In genomic region chr14:21527320-21527679, GRCh38 we compare ENCODE assay signal across 15 cellular contexts. TPM values are rescaled to one million over a fixed set of nuclear protein-coding genes. Genes with fewer than 3 reads are reported as not detected.
DNase-seq lines count a peak whose midpoint lies in the region; ATAC-seq and TF ChIP-seq lines count a peak whose summit lies in the region.
"Had no signal": no experiment of that assay in that cellular context is flagged by ENCODE, and none has a peak within 500 bp of the region (broad histone marks: within the 10 kb centered on the region; RNA-seq: fewer than 3 reads in every experiment).

No MANE protein-coding gene starts in this region.

- no peak overlapping the region for H3K27ac ChIP-seq in Karpas-422 (ENCODE audit: low read length)
- no peak overlapping the region for H3K27ac ChIP-seq in transverse colon
- H3K27ac ChIP-seq: brain microvascular endothelial cell had no signal

- no peaks in the 10 kb centered on the region for H3K9me3 Mint-ChIP-seq in T-helper 1 cell treated with Interleukin-12 subunit alpha and Interleukin-12 subunit beta and Interleukin-4 antibody, amounts not matched to agents 30 μg/mL and 1 μg/mL, for 36 hours
- no peaks in the 10 kb centered on the region for H3K9me3 Mint-ChIP-seq in central memory CD8-positive, alpha-beta T cell
- no peaks in the 10 kb centered on the region for H3K9me3 Mint-ChIP-seq in neural crest cell

- H3K4me3 ChIP-seq in Karpas-422 (ENCODE audit: low read length) (0 out of 2 replicates have a peak overlapping the region, but pooled peaks have one; percentile 26), transverse colon (no peak overlapping the region)

- no peak for TF ChIP-seq EP300 in transverse colon (IDR thresholded peaks at IDR 0.05; ENCODE audit: low read depth)

- no peaks in the 10 kb centered on the region for H3K9me2 ChIP-seq in Karpas-422 (replicated peaks; ENCODE audit: insufficient read depth, low read length)

- no peaks in the 10 kb centered on the region for H3K9me3 ChIP-seq in Karpas-422 (ENCODE audit: low read length)
- H3K9me3 ChIP-seq in transverse colon, result no peaks in the 10 kb centered on the region
- H3K9me3 ChIP-seq: SJCRH30 had no signal

- peaks cover 9% of the 10 kb centered on the region for H3K4me1 Mint-ChIP-seq in T-helper 1 cell treated with Interleukin-12 subunit alpha and Interleukin-12 subunit beta and Interleukin-4 antibody, amounts not matched to agents 30 μg/mL and 1 μg/mL, for 36 hours (ENCODE audit: low read depth)
- H3K4me1 Mint-ChIP-seq in central memory CD8-positive, alpha-beta T cell, result peaks cover 18% of the 10 kb centered on the region
- H3K4me1 Mint-ChIP-seq in neural crest cell, result peaks cover 63% of the 10 kb centered on the region

- 50 to 57% methylated on average over 1 of the region's 1 CpG for WGBS in transverse colon (ENCODE audit: low coverage in 1 of 2), 2 donors

- peak overlapping the region; percentile 87 for H3K4me3 Mint-ChIP-seq in T-helper 1 cell treated with Interleukin-12 subunit alpha and Interleukin-12 subunit beta and Interleukin-4 antibody, amounts not matched to agents 30 μg/mL and 1 μg/mL, for 36 hours
- H3K4me3 Mint-ChIP-seq in central memory CD8-positive, alpha-beta T cell, result peak overlapping the region; percentile 79
- H3K4me3 Mint-ChIP-seq in neural crest cell, result peak overlapping the region; percentile 93

- H3K79me2 ChIP-seq in Karpas-422 (ENCODE audit: low read length), result no peaks in the 10 kb centered on the region

- H3K27me3 Mint-ChIP-seq in T-helper 1 cell treated with Interleukin-12 subunit alpha and Interleukin-12 subunit beta and Interleukin-4 antibody, amounts not matched to agents 30 μg/mL and 1 μg/mL, for 36 hours (ENCODE audit: low read depth), result no peaks in the 10 kb centered on the region
- peaks cover 7% of the 10 kb centered on the region for H3K27me3 Mint-ChIP-seq in central memory CD8-positive, alpha-beta T cell
- H3K27me3 Mint-ChIP-seq in neural crest cell (ENCODE audit: low read depth), result no peaks in the 10 kb centered on the region

- H2AFZ ChIP-seq in Karpas-422 (ENCODE audit: low read length), result no peak overlapping the region

- no peaks in the 10 kb centered on the region for H3K36me3 ChIP-seq in Karpas-422 (ENCODE audit: insufficient read depth, low read length)
- H3K36me3 ChIP-seq in transverse colon, result no peaks in the 10 kb centered on the region
- H3K36me3 ChIP-seq: brain microvascular endothelial cell, SJCRH30 had no signal

- intact Hi-C loops in transverse colon (cut with DNase I; ENCODE audit: low total_unique reads), result no loop called here

- no peak overlapping the region for H3K27ac Mint-ChIP-seq in T-helper 1 cell treated with Interleukin-12 subunit alpha and Interleukin-12 subunit beta and Interleukin-4 antibody, amounts not matched to agents 30 μg/mL and 1 μg/mL, for 36 hours
- H3K27ac Mint-ChIP-seq in central memory CD8-positive, alpha-beta T cell (ENCODE audit: low read depth), result peak overlapping the region; percentile 77
- H3K27ac Mint-ChIP-seq in neural crest cell (ENCODE audit: unreplicated experiment), result peak overlapping the region; percentile 66

- TF ChIP-seq CTCF in neural crest cell (conservative IDR thresholded peaks at IDR 0.05) (no peak), transverse colon (IDR thresholded peaks at IDR 0.05) (no peak)

- H3K36me3 Mint-ChIP-seq in T-helper 1 cell treated with Interleukin-12 subunit alpha and Interleukin-12 subunit beta and Interleukin-4 antibody, amounts not matched to agents 30 μg/mL and 1 μg/mL, for 36 hours (ENCODE audit: low read depth), result no peaks in the 10 kb centered on the region
- H3K36me3 Mint-ChIP-seq in central memory CD8-positive, alpha-beta T cell (ENCODE audit: insufficient read depth), result no peaks in the 10 kb centered on the region
- H3K36me3 Mint-ChIP-seq in neural crest cell (ENCODE audit: low read depth), result peaks cover 23% of the 10 kb centered on the region

- peaks cover 35% of the 10 kb centered on the region for H3K4me1 ChIP-seq in Karpas-422 (ENCODE audit: low read length)
- peaks cover 0 to 15% (median 3%) of the 10 kb centered on the region in 4 donors for H3K4me1 ChIP-seq in transverse colon

- DNase-seq in T-helper 1 cell (no peak), Karpas-422 (no peak), neural crest cell (ENCODE audit: low read depth, low spot score) (no peak), occipital lobe (lab: John Stamatoyannopoulos, UW) (no peak), NCI-H2107 treated with DMSO at 0.1 percent for 48 hours (lab: John Stamatoyannopoulos, UW; ENCODE audit: unreplicated experiment) (no peak), transverse colon (no peak)
- DNase-seq in central memory CD8-positive, alpha-beta T cell (ENCODE audit: low spot score in 2 of 2), result no peak
- DNase-seq: brain microvascular endothelial cell; stimulated activated naive CD4-positive, alpha-beta T cell treated with Interleukin-2 at 50 U/mL for 16 hours had no signal

- peak overlapping the region; percentile 37 for H3K4me2 ChIP-seq in Karpas-422 (ENCODE audit: low read depth, low read length, poor library complexity, severe bottlenecking)

- H3K9ac ChIP-seq in Karpas-422 (ENCODE audit: low read length), result no peak overlapping the region

- in situ Hi-C loops in transverse colon (cut with MboI; ENCODE audit: low pct_ligation_motif_present in 1 of 4, low pct_unique_long_range_greater_than_20kb in 1 of 4, low sequenced_read_pairs in 3 of 4), result no loop called here

- TF ChIP-seq POLR2A in transverse colon (IDR thresholded peaks at IDR 0.05), result no peak

- ATAC-seq in central memory CD8-positive, alpha-beta T cell (replicated peaks; ENCODE audit: extremely low read depth, poor library complexity, severe bottlenecking), result no peak

- no peaks in the 10 kb centered on the region for H4K20me1 ChIP-seq in Karpas-422 (ENCODE audit: insufficient read depth, low read depth, low read length)

- no peaks in the 10 kb centered on the region for H3K27me3 ChIP-seq in Karpas-422 (ENCODE audit: low read length)
- no peaks in the 10 kb centered on the region for H3K27me3 ChIP-seq in transverse colon
- H3K27me3 ChIP-seq: brain microvascular endothelial cell had no signal

RNA-seq across cellular contexts. Expression of gene SALL2, which starts 1.2 kb away (rescaled TPM):
- total RNA-seq in Karpas-422 (2014; rRNA removed; shearing (Covaris generic); ENCODE audit: low replicate concordance), result not detected in 2 replicates
- total RNA-seq in neural crest cell, result 160 and 164 TPM in 2 replicates
- 11.2 TPM for total RNA-seq in occipital lobe
- 10 to 100 TPM in 1 of 4 donors, 1 to 10 TPM in 3; 2.2 to 36.3 (median 4.2) TPM for total RNA-seq in transverse colon

RNA-seq across cellular contexts. Expression of gene METTL3, which starts 16.2 kb away (rescaled TPM):
- total RNA-seq in Karpas-422 (2014; rRNA removed; shearing (Covaris generic); ENCODE audit: low replicate concordance), result 83.1 and 105 TPM in 2 replicates
- 90.7 and 96.6 TPM in 2 replicates for total RNA-seq in neural crest cell
- 87.8 TPM for total RNA-seq in occipital lobe
- 10 to 100 TPM; 20.2 to 41.9 (median 29.5) TPM for total RNA-seq in transverse colon

RNA-seq across cellular contexts. Expression of gene TOX4, which starts 50.3 kb away (rescaled TPM):
- 32.3 and 56.7 TPM in 2 replicates for total RNA-seq in Karpas-422 (2014; rRNA removed; shearing (Covaris generic); ENCODE audit: low replicate concordance)
- total RNA-seq in neural crest cell (59.7 and 64.3 TPM in 2 replicates), occipital lobe (20.9 TPM), transverse colon (10 to 100 TPM; 30.8 to 76.7 (median 51.5) TPM)

RNA-seq across cellular contexts. Expression of gene RAB2B, which starts 50.5 kb away (rescaled TPM):
- 37.6 and 40.3 TPM in 2 replicates for total RNA-seq in Karpas-422 (2014; rRNA removed; shearing (Covaris generic); ENCODE audit: low replicate concordance)
- total RNA-seq in neural crest cell (30.2 and 31.6 TPM in 2 replicates), occipital lobe (48.0 TPM), transverse colon (10 to 100 TPM in 2 of 4 donors, 1 to 10 TPM in 2; 7.1 to 24.5 (median 13.7) TPM)

RNA-seq across cellular contexts. Expression of gene OR10G3, which starts 52.6 kb away (rescaled TPM):
- not detected in 2 replicates for total RNA-seq in Karpas-422 (2014; rRNA removed; shearing (Covaris generic); ENCODE audit: low replicate concordance)
- total RNA-seq in neural crest cell (not detected in 2 replicates), occipital lobe (not detected), transverse colon (not detected)
- total RNA-seq: A172; activated CD8-positive, alpha-beta memory T cell treated with anti-CD3 and anti-CD28 coated beads for 36 hours; epithelial cell of proximal tubule; NCI-H460; SJCRH30 had no signal
